In genomic region chr10:80077869-80078447, GRCh38 we compare ENCODE assay signal across 8 cellular contexts. TPM values are rescaled to one million over a fixed set of nuclear protein-coding genes. Genes with fewer than 3 reads are reported as not detected.
DNase-seq lines count a peak whose midpoint lies in the region; ATAC-seq and TF ChIP-seq lines count a peak whose summit lies in the region.

No MANE protein-coding gene starts in this region.

- no peak for DNase-seq in SJSA1 (ENCODE audit: low read depth in 1 of 2, low spot score in 2 of 2)
- no peak for DNase-seq in fibroblast of mammary gland (ENCODE audit: low read depth)
- DNase-seq in gastrocnemius medialis: no peak
- no peak for DNase-seq in NCI-H774 (lab: John Stamatoyannopoulos, UW)
- DNase-seq in kidney tubule cell (ENCODE audit: low spot score): no peak
- DNase-seq in SW 1271 (lab: John Stamatoyannopoulos, UW): no peak
- DNase-seq in DMS 273 treated with DMSO at 0.1 percent for 48 hours (lab: John Stamatoyannopoulos, UW): no peak

- intact Hi-C loops in gastrocnemius medialis (cut with DNase I; ENCODE audit: low total_unique reads): loop anchor here (5.0 kb wide), 2 partner anchors 129 to 379 kb away; partner anchors contain the start of gene ANXA11

- no peak for TF ChIP-seq CTCF in fibroblast of mammary gland (conservative IDR thresholded peaks at IDR 0.05; ENCODE audit: control insufficient read depth, insufficient read depth, low read depth, low read length)
- TF ChIP-seq CTCF in gastrocnemius medialis (IDR thresholded peaks at IDR 0.05 in 4 of 5, conservative IDR thresholded peaks at IDR 0.05 in 1 of 5): no peak

- no peaks in the 10 kb centered on the region for H3K9me3 ChIP-seq in SJSA1 (replicated peaks)
- no peaks in the 10 kb centered on the region for H3K9me3 ChIP-seq in gastrocnemius medialis

- peak; percentile 24 for ATAC-seq in GM19438 (IDR thresholded peaks at IDR 0.05; ENCODE audit: low read depth, unreplicated experiment)
- ATAC-seq in gastrocnemius medialis: no peak

- peak overlapping the region; percentile 65; the same call in 1 of the 2 replicates for H3K27ac ChIP-seq in SJSA1
- peak overlapping the region; percentile 88 to 99 (median 95) for H3K27ac ChIP-seq in gastrocnemius medialis

- H3K27me3 ChIP-seq in SJSA1 (replicated peaks): no peaks in the 10 kb centered on the region
- no peaks in the 10 kb centered on the region for H3K27me3 ChIP-seq in gastrocnemius medialis

- peak overlapping the region; percentile 59 for H3K4me3 ChIP-seq in SJSA1
- H3K4me3 ChIP-seq in fibroblast of mammary gland (ENCODE audit: control insufficient read depth, low read depth, low read length): peak overlapping the region; percentile 96
- H3K4me3 ChIP-seq in gastrocnemius medialis: peak overlapping the region; percentile 59 to 99 (median 92)

- TF ChIP-seq POLR2A in gastrocnemius medialis (IDR thresholded peaks at IDR 0.05): no peak

- peaks cover 14% of the 10 kb centered on the region; the same call in 1 of the 2 replicates for H3K4me1 ChIP-seq in SJSA1 (replicated peaks)
- H3K4me1 ChIP-seq in gastrocnemius medialis: peaks cover 15 to 18% of the 10 kb centered on the region in 2 donors

- H3K36me3 ChIP-seq in SJSA1 (no peaks in the 10 kb centered on the region), gastrocnemius medialis (no peaks in the 10 kb centered on the region)

- in situ Hi-C loops in gastrocnemius medialis (cut with MboI; ENCODE audit: low sequenced_read_pairs in 4 of 4): no loop called here

RNA-seq across cellular contexts. Expression of gene TMEM254, which starts 0.5 kb away (rescaled TPM):
- 0.25 and 9.0 TPM in 2 replicates for total RNA-seq in SJSA1 (2014; rRNA removed; shearing (Covaris generic))
- total RNA-seq in gastrocnemius medialis: 1 to 10 TPM in 3 of 4 donors, under 1 TPM in 1; 0.73 to 7.4 (median 4.8) TPM

RNA-seq across cellular contexts. Expression of gene PLAC9, which starts 54.6 kb away (rescaled TPM):
- total RNA-seq in SJSA1 (2014; rRNA removed; shearing (Covaris generic)): not detected in 2 replicates
- 10 to 100 TPM in 1 of 4 donors, 1 to 10 TPM in 3; 4.6 to 16.1 (median 6.9) TPM for total RNA-seq in gastrocnemius medialis
